In the genomic region with DNA sequence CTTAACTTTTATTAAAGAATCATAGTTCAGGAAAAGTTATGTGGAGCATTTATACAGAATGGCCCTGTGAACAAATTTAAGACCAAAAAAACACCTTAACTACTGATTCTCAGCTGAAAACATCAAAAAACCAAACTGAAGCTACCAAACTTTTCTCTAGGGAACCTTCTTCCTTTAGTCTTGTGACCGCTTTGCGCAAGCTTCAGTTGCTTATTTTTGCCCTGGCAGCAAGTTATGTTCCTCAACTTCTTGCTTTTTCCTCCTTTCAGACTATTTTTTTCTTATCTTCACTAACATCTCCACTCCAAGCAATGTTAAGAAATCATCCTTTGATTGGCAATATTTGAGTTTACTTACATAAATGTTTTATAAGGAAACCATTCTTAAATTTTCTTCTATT, we compare ENCODE assay signal across 18 cellular contexts.
DNase-seq lines count a peak whose midpoint lies in the region; ATAC-seq, FAIRE-seq and TF ChIP-seq lines count a peak whose summit lies in the region.
"Had no signal": no experiment of that assay in that cellular context is flagged by ENCODE, and none has a peak within 500 bp of the region (broad histone marks: within the 10 kb centered on the region; RNA-seq: fewer than 3 reads in every experiment).

No MANE protein-coding gene starts in this region.

- TF ChIP-seq CTCF in K562 (IDR thresholded peaks at IDR 0.05 in 2 of 3, conservative IDR thresholded peaks at IDR 0.05 in 1 of 3; ENCODE audit: insufficient read depth in 2 of 3, low read depth in 1 of 3, low read length in 3 of 3), result no peak
- no peak for TF ChIP-seq CTCF in mammary epithelial cell (conservative IDR thresholded peaks at IDR 0.05 in 1 of 2, IDR thresholded peaks at IDR 0.05 in 1 of 2; ENCODE audit: extremely low read depth in 1 of 2, insufficient read depth in 1 of 2, low read depth in 1 of 2, low read length in 2 of 2)

- no peak for TF ChIP-seq EP300 in K562 (IDR thresholded peaks at IDR 0.05; ENCODE audit: low read length)

- H3K79me2 ChIP-seq in K562 (ENCODE audit: control insufficient read depth, insufficient read depth, low read length) (no peaks in the 10 kb centered on the region), mammary epithelial cell (ENCODE audit: insufficient read depth, low read length) (no peaks in the 10 kb centered on the region)

- H3K27me3 ChIP-seq in K562 (ENCODE audit: control insufficient read depth in 2 of 2, insufficient read depth in 2 of 2, low read length in 2 of 2) (no peaks in the 10 kb centered on the region), mammary epithelial cell (ENCODE audit: insufficient read depth, low read length) (no peaks in the 10 kb centered on the region)
- H3K27me3 ChIP-seq: body of pancreas, colonic mucosa, thyroid gland had no signal

- H3K9me3 ChIP-seq in K562 (replicated peaks; ENCODE audit: control insufficient read depth, insufficient read depth, low read depth, low read length) (no peaks in the 10 kb centered on the region), mammary epithelial cell (replicated peaks; ENCODE audit: insufficient read depth, low read length) (no peaks in the 10 kb centered on the region)
- H3K9me3 ChIP-seq: body of pancreas, colonic mucosa, left ventricle myocardium inferior, thyroid gland had no signal

- 81% methylated on average over 2 of the region's 2 CpGs for WGBS in K562 (ENCODE audit: insufficient coverage, low coverage, missing lambda C conversion rate)
- WGBS in mammary epithelial cell (ENCODE audit: low coverage, missing lambda C conversion rate), result 90% methylated on average over 2 of the region's 2 CpGs

- no peaks in the 10 kb centered on the region; the same call in 2 of the 3 replicates for H3K36me3 ChIP-seq in K562 (ENCODE audit: control insufficient read depth, insufficient read depth, low read length)
- no peaks in the 10 kb centered on the region for H3K36me3 ChIP-seq in mammary epithelial cell (ENCODE audit: insufficient read depth, low read length)
- H3K36me3 ChIP-seq: colonic mucosa, left ventricle myocardium inferior, thyroid gland had no signal

- peak overlapping the region; percentile 29; the same call in 2 of the 3 replicates for H3K27ac ChIP-seq in K562 (ENCODE audit: extremely low read depth, low read depth, low read length)
- no peak overlapping the region for H3K27ac ChIP-seq in mammary epithelial cell (ENCODE audit: insufficient read depth, low read depth, low read length)
- H3K27ac ChIP-seq: body of pancreas, colonic mucosa, left ventricle myocardium inferior, thyroid gland had no signal

- ATAC-seq in K562, result no peak
- ATAC-seq in GM19463 (IDR thresholded peaks at IDR 0.05; ENCODE audit: unreplicated experiment), result no peak
- no peak for ATAC-seq in HG03460 (IDR thresholded peaks at IDR 0.05; ENCODE audit: unreplicated experiment)
- ATAC-seq in sciatic nerve, result no peak
- ATAC-seq: body of pancreas had no signal

- DNase-seq in GF-D8 (lab: John Stamatoyannopoulos, UW), result peak; percentile 94
- DNase-seq in NOMO-1 treated with DMSO at 0.1 percent for 48 hours (lab: John Stamatoyannopoulos, UW; ENCODE audit: unreplicated experiment), result peak; percentile 90
- no peak for DNase-seq in K562 (ENCODE audit: extremely low read depth in 1 of 4, low spot score in 3 of 4)
- peak; percentile 46 for DNase-seq in retina
- DNase-seq in sciatic nerve (ENCODE audit: low spot score), result no peak
- DNase-seq in mammary epithelial cell, result no peak
- DNase-seq: activated CD4-positive, alpha-beta T cell treated with anti-CD3 and anti-CD28 coated beads, Interleukin-2, amount 10 ng/mL, durations not matched to agents 24 days and 14 days; activated naive CD4-positive, alpha-beta T cell treated with anti-CD3 and anti-CD28 coated beads, Interleukin-2, amount 50 U/mL, for 16 hours; activated T-cell treated with anti-CD3 and anti-CD28 coated beads for 4 hours; colonic mucosa; left ventricle myocardium inferior; NCI-H187 treated with DMSO at 0.1 percent for 48 hours; posterior cingulate gyrus; thyroid gland had no signal

- intact Hi-C loops in K562 (cut with micrococcal nuclease), result no loop called here
- intact Hi-C loops in sciatic nerve (cut with DNase I), result no loop called here
- intact Hi-C loops in mammary epithelial cell (cut with micrococcal nuclease), result no loop called here

- H3K9me1 ChIP-seq in K562 (ENCODE audit: control insufficient read depth, insufficient read depth, low read length), result no peaks in the 10 kb centered on the region

- H3K9ac ChIP-seq in K562 (ENCODE audit: insufficient read depth in 1 of 2, low read depth in 2 of 2, low read length in 2 of 2) (no peak overlapping the region), mammary epithelial cell (ENCODE audit: insufficient read depth, low read length) (no peak overlapping the region)

- H3K4me2 ChIP-seq in K562 (ENCODE audit: insufficient read depth, low read length) (no peak overlapping the region), mammary epithelial cell (ENCODE audit: insufficient read depth, low read depth, low read length) (no peak overlapping the region)

- in situ Hi-C loops in K562 (cut with MboI), result no loop called here
- in situ Hi-C loops in mammary epithelial cell (cut with MboI; ENCODE audit: low sequenced_read_pairs in 2 of 2), result no loop called here

- no peak overlapping the region for H3K4me3 ChIP-seq in K562
- no peak overlapping the region for H3K4me3 ChIP-seq in mammary epithelial cell (replicated peaks in 1 of 3; ENCODE audit: insufficient read depth in 1 of 3, low read depth in 2 of 3, low read length in 3 of 3)
- H3K4me3 ChIP-seq: body of pancreas, colonic mucosa, left ventricle myocardium inferior, thyroid gland had no signal

- POLR2A ChIA-PET in K562 (lab: Yijun Ruan, JAX), result interaction anchor here (0.5 kb wide), 1 partner anchor 281 kb away, joined by 3 read pairs; no protein-coding TSS in a partner anchor

- TF ChIP-seq RAD21 in K562 (CRISPR knock-in tag; conservative IDR thresholded peaks at IDR 0.05 in 1 of 2, IDR thresholded peaks at IDR 0.05 in 1 of 2), result no peak

- peak; percentile 23 for FAIRE-seq in K562 (lab: Jason Lieb, UNC)
- FAIRE-seq: frontal cortex had no signal

- H3K4me1 ChIP-seq in K562 (replicated peaks in 1 of 2; ENCODE audit: control insufficient read depth in 2 of 2, insufficient read depth in 2 of 2, low read length in 2 of 2), result peaks cover 4 to 35% of the 10 kb centered on the region in 2 experiments; a peak in 4 of 5 replicates
- no peaks in the 10 kb centered on the region for H3K4me1 ChIP-seq in mammary epithelial cell (ENCODE audit: insufficient read depth, low read length)
- H3K4me1 ChIP-seq: body of pancreas, colonic mucosa, left ventricle myocardium inferior, thyroid gland had no signal

- CTCF ChIA-PET in K562 (lab: Yijun Ruan, JAX; ENCODE audit: low intra/inter-chr PET ratio) (no interaction called here), mammary epithelial cell (lab: Charles Lee; ENCODE audit: low non-redundant PET) (no interaction called here)

- BruUV-seq in K562 (replicated peaks; lab: Mats Ljungman, UMichigan), result no TSS peak
- BruUV-seq in mammary epithelial cell (replicated peaks; lab: Mats Ljungman, UMichigan), result no TSS peak

- peak overlapping the region; percentile 23 for H2AFZ ChIP-seq in K562 (ENCODE audit: low read depth, low read length)
- H2AFZ ChIP-seq in mammary epithelial cell (ENCODE audit: low read depth, low read length), result no peak overlapping the region

- TF ChIP-seq POLR2A in K562 (conservative IDR thresholded peaks at IDR 0.05), result no peak

- H4K20me1 ChIP-seq in K562 (replicated peaks; ENCODE audit: control insufficient read depth, insufficient read depth, low read length) (no peaks in the 10 kb centered on the region), mammary epithelial cell (ENCODE audit: insufficient read depth, low read length) (no peaks in the 10 kb centered on the region)

- dilution Hi-C loops in mammary epithelial cell (cut with HindIII; ENCODE audit: low sequenced_read_pairs), result no loop called here

TF ChIP-seq in K562, 482 proteins besides CTCF, POLR2A, EP300 and RAD21:
- TF ChIP-seq DMBX1 (CRISPR knock-in tag; IDR thresholded peaks at IDR 0.05; ENCODE audit: borderline replicate concordance) (no peak), ZNF589 (CRISPR knock-in tag; IDR thresholded peaks at IDR 0.05; ENCODE audit: low read depth) (0 out of 2 replicates have a peak, but pooled peaks have one; percentile 1)

Comparison
In these comparisons a context has a peak if more than half of its experiments do, and no peak if none do; other contexts are left out.
1. DNase-seq: peak in GF-D8 (single experiment), NOMO-1 treated with DMSO at 0.1 percent for 48 hours (single experiment) and retina (single experiment); none in K562 (0 of 4), sciatic nerve (single experiment) and mammary epithelial cell (single experiment).